In the genomic region with DNA sequence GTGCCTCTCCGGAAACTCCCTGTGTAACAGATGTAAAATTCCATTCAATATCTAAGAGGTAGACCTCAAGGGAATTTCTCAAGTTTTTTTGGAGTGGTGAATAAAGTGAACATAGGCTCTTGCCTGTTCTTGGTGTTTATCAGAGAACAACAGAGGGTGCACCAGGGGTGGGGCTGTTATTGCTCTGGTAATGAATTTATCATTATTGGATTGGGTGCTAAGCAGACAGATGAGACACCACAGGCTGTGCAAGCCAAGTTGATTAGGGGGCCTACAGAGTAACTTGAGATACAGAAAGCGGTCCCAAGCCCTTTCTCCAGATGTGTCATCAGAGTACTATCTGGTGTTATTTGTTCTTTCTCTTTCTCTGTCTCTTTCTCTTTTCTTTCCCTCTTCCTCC, we compare ENCODE assay signal across 16 cellular contexts.
DNase-seq lines count a peak whose midpoint lies in the region; ATAC-seq and TF ChIP-seq lines count a peak whose summit lies in the region.
"Had no signal": no experiment of that assay in that cellular context is flagged by ENCODE, and none has a peak within 500 bp of the region (broad histone marks: within the 10 kb centered on the region; RNA-seq: fewer than 3 reads in every experiment).

No MANE protein-coding gene starts in this region.

- H4K20me1 ChIP-seq in mammary epithelial cell (ENCODE audit: insufficient read depth, low read length) (no peaks in the 10 kb centered on the region), MM.1S (ENCODE audit: insufficient read depth, low read length) (no peaks in the 10 kb centered on the region)

- H3K9me3 ChIP-seq in mammary epithelial cell (replicated peaks; ENCODE audit: insufficient read depth, low read length), result no peaks in the 10 kb centered on the region
- no peaks in the 10 kb centered on the region for H3K9me3 ChIP-seq in right cardiac atrium (ENCODE audit: control insufficient read depth, low read length)
- H3K9me3 ChIP-seq in MM.1S (replicated peaks; ENCODE audit: insufficient read depth, low read length), result no peaks in the 10 kb centered on the region
- H3K9me3 ChIP-seq: A549 had no signal

- WGBS in mammary epithelial cell (ENCODE audit: low coverage, missing lambda C conversion rate), result 100% methylated on average over 2 of the region's 2 CpGs
- WGBS in right cardiac atrium, result 69% methylated on average over 2 of the region's 2 CpGs

- no peaks in the 10 kb centered on the region for H3K9me2 ChIP-seq in MM.1S (replicated peaks; ENCODE audit: insufficient read depth, low read length)

- H3K4me3 ChIP-seq in mammary epithelial cell (replicated peaks in 1 of 3; ENCODE audit: insufficient read depth in 1 of 3, low read depth in 2 of 3, low read length in 3 of 3) (no peak overlapping the region), right cardiac atrium (ENCODE audit: low read length) (no peak overlapping the region), MM.1S (ENCODE audit: low read length) (no peak overlapping the region)
- H3K4me3 ChIP-seq: A549, GM23248 had no signal

- no peak overlapping the region for H3K9ac ChIP-seq in mammary epithelial cell (ENCODE audit: insufficient read depth, low read length)
- no peak overlapping the region for H3K9ac ChIP-seq in MM.1S (ENCODE audit: low read length)
- H3K9ac ChIP-seq: GM23248 had no signal

- no peak overlapping the region for H3K4me3 Mint-ChIP-seq in MCF 10A (ENCODE audit: unreplicated experiment)
- H3K4me3 Mint-ChIP-seq: CD4-positive, alpha-beta memory T cell had no signal

- no peak overlapping the region for H2AFZ ChIP-seq in mammary epithelial cell (ENCODE audit: low read depth, low read length)
- H2AFZ ChIP-seq in MM.1S (ENCODE audit: low read length), result no peak overlapping the region
- H2AFZ ChIP-seq: GM23248 had no signal

- BruUV-seq in MCF 10A (replicated peaks; lab: Mats Ljungman, UMichigan), result no TSS peak
- BruUV-seq in mammary epithelial cell (replicated peaks; lab: Mats Ljungman, UMichigan), result no TSS peak

- intact Hi-C loops in MCF 10A (cut with micrococcal nuclease), result loop anchor here (5.0 kb wide), 1 partner anchor 35 kb away; no protein-coding TSS in a partner anchor
- intact Hi-C loops in mammary epithelial cell (cut with micrococcal nuclease), result loop anchor here (5.0 kb wide), 1 partner anchor 50 kb away; no protein-coding TSS in a partner anchor
- intact Hi-C loops in right cardiac atrium (cut with DNase I), result no loop called here
- intact Hi-C loops in cardiac septum (cut with DNase I), result no loop called here

- TF ChIP-seq CTCF in MCF 10A (IDR thresholded peaks at IDR 0.05; ENCODE audit: unreplicated experiment) (no peak), mammary epithelial cell (conservative IDR thresholded peaks at IDR 0.05 in 1 of 2, IDR thresholded peaks at IDR 0.05 in 1 of 2; ENCODE audit: extremely low read depth in 1 of 2, insufficient read depth in 1 of 2, low read depth in 1 of 2, low read length in 2 of 2) (no peak), MM.1S (IDR thresholded peaks at IDR 0.05; ENCODE audit: low read length) (no peak)

- H3K4me1 ChIP-seq in mammary epithelial cell (ENCODE audit: insufficient read depth, low read length), result peaks cover 21% of the 10 kb centered on the region
- no peaks in the 10 kb centered on the region for H3K4me1 ChIP-seq in right cardiac atrium (ENCODE audit: control insufficient read depth, insufficient read depth, low read length)
- H3K4me1 ChIP-seq in MM.1S (ENCODE audit: low read length), result no peaks in the 10 kb centered on the region

- H3K27ac ChIP-seq in mammary epithelial cell (ENCODE audit: insufficient read depth, low read depth, low read length), result no peak overlapping the region
- no peak overlapping the region for H3K27ac ChIP-seq in right cardiac atrium (ENCODE audit: low read length)
- no peak overlapping the region for H3K27ac ChIP-seq in MM.1S (ENCODE audit: low read length)
- H3K27ac ChIP-seq: 22Rv1, A549, GM23248 had no signal

- H3K36me3 Mint-ChIP-seq in MCF 10A (ENCODE audit: insufficient read depth, unreplicated experiment), result peaks cover 4% of the 10 kb centered on the region

- H3F3A ChIP-seq in MM.1S (ENCODE audit: insufficient read depth, low read length), result no peaks in the 10 kb centered on the region

- in situ Hi-C loops in mammary epithelial cell (cut with MboI; ENCODE audit: low sequenced_read_pairs in 2 of 2), result no loop called here

- H3K27ac Mint-ChIP-seq in MCF 10A (ENCODE audit: low read depth, unreplicated experiment), result peak overlapping the region; percentile 25
- H3K27ac Mint-ChIP-seq: CD4-positive, alpha-beta memory T cell had no signal

- H3K36me3 ChIP-seq in mammary epithelial cell (ENCODE audit: insufficient read depth, low read length), result no peaks in the 10 kb centered on the region
- no peaks in the 10 kb centered on the region for H3K36me3 ChIP-seq in MM.1S (replicated peaks; ENCODE audit: insufficient read depth, low read length)

- H3K4me2 ChIP-seq in mammary epithelial cell (ENCODE audit: insufficient read depth, low read depth, low read length) (no peak overlapping the region), MM.1S (ENCODE audit: low read depth, low read length) (no peak overlapping the region)
- H3K4me2 ChIP-seq: A549 had no signal

- POLR2A ChIA-PET in MCF 10A (lab: Yijun Ruan, JAX), result no interaction called here

- H3K79me2 ChIP-seq in mammary epithelial cell (ENCODE audit: insufficient read depth, low read length) (no peaks in the 10 kb centered on the region), MM.1S (ENCODE audit: low read length) (no peaks in the 10 kb centered on the region)

- H3K4me1 Mint-ChIP-seq in MCF 10A (ENCODE audit: insufficient read depth, unreplicated experiment), result peaks cover 31% of the 10 kb centered on the region
- H3K4me1 Mint-ChIP-seq: CD4-positive, alpha-beta memory T cell had no signal

- H3K9me3 Mint-ChIP-seq in MCF 10A (ENCODE audit: unreplicated experiment), result no peaks in the 10 kb centered on the region

- dilution Hi-C loops in mammary epithelial cell (cut with HindIII; ENCODE audit: low sequenced_read_pairs), result no loop called here

- no peaks in the 10 kb centered on the region for H3K27me3 Mint-ChIP-seq in MCF 10A (ENCODE audit: insufficient read depth, unreplicated experiment)
- H3K27me3 Mint-ChIP-seq: CD4-positive, alpha-beta memory T cell had no signal

- CTCF ChIA-PET in MCF 10A (lab: Yijun Ruan, JAX) (no interaction called here), mammary epithelial cell (lab: Charles Lee; ENCODE audit: low non-redundant PET) (no interaction called here)

- ATAC-seq in right cardiac atrium, result peak; percentile 14 to 43
- ATAC-seq: A549 had no signal

- no peaks in the 10 kb centered on the region for H3K27me3 ChIP-seq in mammary epithelial cell (ENCODE audit: insufficient read depth, low read length)
- no peaks in the 10 kb centered on the region for H3K27me3 ChIP-seq in right cardiac atrium (ENCODE audit: control insufficient read depth, insufficient read depth)
- H3K27me3 ChIP-seq in MM.1S (replicated peaks; ENCODE audit: insufficient read depth, low read length), result no peaks in the 10 kb centered on the region

- DNase-seq in MCF 10A (ENCODE audit: unreplicated experiment) (no peak), mammary epithelial cell (no peak), right cardiac atrium (peak in 2 of 3 donors; percentile 14 to 57), cardiac septum (ENCODE audit: low spot score) (no peak), erythroblast (lab: John Stamatoyannopoulos, UW) (peak; percentile 49 to 77), NCI-H345 treated with DMSO at 0.1 percent for 48 hours (lab: John Stamatoyannopoulos, UW; ENCODE audit: unreplicated experiment) (no peak), MM.1S (no peak)
- DNase-seq: AML-193; CD4-positive, alpha-beta memory T cell; DMS153; DMS79; GDM1; GM23248; HCEC 1CT had no signal

- no peak for TF ChIP-seq POLR2A in erythroblast (IDR thresholded peaks at IDR 0.05; ENCODE audit: low read length)

Comparison
In these comparisons a context has a peak if more than half of its experiments do, and no peak if none do; other contexts are left out.
1. DNase-seq: peak in right cardiac atrium (2 of 3) and erythroblast (2 of 2); none in MCF 10A (single experiment), mammary epithelial cell (single experiment), cardiac septum (single experiment), NCI-H345 treated with DMSO at 0.1 percent for 48 hours (single experiment) and MM.1S (single experiment).
2. intact Hi-C loops: an anchor here in MCF 10A (5.0 kb wide) and mammary epithelial cell (5.0 kb wide); none called in right cardiac atrium and cardiac septum.